ENCODE assay signal across 7 cellular contexts in the genomic region with DNA sequence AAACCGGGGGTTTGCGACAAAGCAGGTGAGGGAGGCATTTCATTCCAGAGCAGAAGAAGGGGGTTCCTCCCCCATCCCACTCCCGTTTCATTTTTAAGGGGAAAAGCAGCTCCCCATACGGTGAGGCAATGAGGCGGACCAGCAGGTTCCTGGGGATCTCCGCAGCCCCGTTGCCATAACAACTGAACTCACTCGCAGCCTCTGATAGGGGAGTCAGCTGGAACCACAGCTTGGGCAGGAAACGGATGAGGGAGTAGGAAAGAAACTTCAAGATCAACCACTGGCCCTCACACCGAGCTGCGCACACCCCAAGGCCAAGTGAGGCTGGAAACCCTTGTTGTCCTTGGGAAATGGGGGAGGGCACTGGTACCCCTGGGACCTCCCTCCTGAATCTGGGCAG.
DNase-seq lines count a peak whose midpoint lies in the region; ATAC-seq, FAIRE-seq and TF ChIP-seq lines count a peak whose summit lies in the region.
"Not testable (repeated sequence)": the region's sequence is repeated elsewhere in the genome, so short reads cannot be mapped to it uniquely, and the experiment has no call there.

No MANE protein-coding gene starts in this region.

- FAIRE-seq in small intestine (lab: Jason Lieb, UNC): not testable (repeated sequence)

- peak; percentile 67 for ATAC-seq in HG02763 (IDR thresholded peaks at IDR 0.05; ENCODE audit: unreplicated experiment)
- peak in 3 of 4 donors; percentile 53 to 79 (median 65) for ATAC-seq in heart left ventricle

- not testable (repeated sequence) for H3K36me3 Mint-ChIP-seq in activated naive CD8-positive, alpha-beta T cell

- not testable (repeated sequence) for H3K9me3 Mint-ChIP-seq in activated naive CD8-positive, alpha-beta T cell (ENCODE audit: low read depth)

- H3K27me3 ChIP-seq in heart left ventricle; small intestine (ENCODE audit: control insufficient read depth in 2 of 2, insufficient read depth in 2 of 2, low read length in 2 of 2): not testable (repeated sequence)

- H3K36me3 ChIP-seq in heart left ventricle; small intestine (ENCODE audit: control insufficient read depth in 2 of 2, insufficient read depth in 2 of 2, low read length in 2 of 2): not testable (repeated sequence)

- DNase-seq in GM13977 (ENCODE audit: low spot score) (peak; percentile 80), NCI-H1694 (lab: John Stamatoyannopoulos, UW) (peak; percentile 60), UCSD-AML1 (lab: John Stamatoyannopoulos, UW; ENCODE audit: unreplicated experiment) (peak; percentile 84), heart left ventricle (peak; percentile 39 to 58 (median 46)), small intestine (peak; percentile 65)

- in situ Hi-C loops in GM13977 (cut with MboI; ENCODE audit: low pct_unique_long_range_greater_than_20kb, low sequenced_read_pairs, unreplicated experiment): not testable (repeated sequence)

- peak overlapping the region; percentile 65 for H3K4me3 Mint-ChIP-seq in activated naive CD8-positive, alpha-beta T cell

- H3K4me1 Mint-ChIP-seq in activated naive CD8-positive, alpha-beta T cell (ENCODE audit: low read depth): not testable (repeated sequence)

- intact Hi-C loops in heart left ventricle (cut with DNase I): loop anchor here in 1 of 10 donors (10.0 kb wide), 1 partner anchor 45 kb away; no protein-coding TSS in a partner anchor

- not testable (repeated sequence) for H3K27ac ChIP-seq in heart left ventricle; small intestine (ENCODE audit: low read depth in 1 of 2, low read length in 1 of 2)

- H3K27me3 Mint-ChIP-seq in activated naive CD8-positive, alpha-beta T cell: not testable (repeated sequence)

- H3K9me3 ChIP-seq in heart left ventricle; small intestine (ENCODE audit: control insufficient read depth, low read depth): not testable (repeated sequence)

- not testable (repeated sequence) for TF ChIP-seq POLR2A in heart left ventricle (IDR thresholded peaks at IDR 0.05)

- peak overlapping the region; percentile 76 for H3K27ac Mint-ChIP-seq in activated naive CD8-positive, alpha-beta T cell

- H3K4me3 ChIP-seq in heart left ventricle: peak overlapping the region in 1 of 12 donors; percentile 4
- H3K4me3 ChIP-seq in small intestine (ENCODE audit: low read depth in 1 of 2, low read length in 2 of 2): not testable (repeated sequence)

- WGBS in heart left ventricle, 4 donors: 5 to 10% (median 7%) methylated on average over 9 to 11 of the region's 11 CpGs
- 7 to 14% (median 11%) methylated on average over 10 to 11 of the region's 11 CpGs for WGBS in small intestine, 3 donors

- H3K4me1 ChIP-seq in heart left ventricle: peaks cover 0 to 11% (median 0%) of the 10 kb centered on the region in 12 donors
- H3K4me1 ChIP-seq in small intestine (ENCODE audit: control insufficient read depth in 2 of 2, insufficient read depth in 1 of 2, low read depth in 1 of 2, low read length in 1 of 2): not testable (repeated sequence)

- not testable (repeated sequence) for TF ChIP-seq CTCF in GM13977 (IDR thresholded peaks at IDR 0.05; ENCODE audit: extremely low read depth, insufficient read depth, missing control alignments); heart left ventricle (IDR thresholded peaks at IDR 0.05)
